Comparison of ENCODE assay signal across 8 cellular contexts in genomic region chr19:36054119-36054732, GRCh38. TPM values are rescaled to one million over a fixed set of nuclear protein-coding genes. Genes with fewer than 3 reads are reported as not detected.
DNase-seq lines count a peak whose midpoint lies in the region; ATAC-seq and TF ChIP-seq lines count a peak whose summit lies in the region.

THAP8 (minus strand) TSS chr19:36054285; CDS start chr19:36054217, 68 bp downstream.

- H2AFZ ChIP-seq in GM23248 = peak within 1 kb of the TSS; percentile 94

- DNase-seq in EH (ENCODE audit: low read depth) = peak; percentile 100
- DNase-seq in GM23248 = peak; percentile 100
- DNase-seq in Kasumi-1 (lab: John Stamatoyannopoulos, UW) = peak; percentile 97 to 98
- DNase-seq in RKO (ENCODE audit: low spot score) = peak; percentile 99
- DNase-seq in fibroblast of mammary gland (ENCODE audit: low read depth) = peak; percentile 98
- DNase-seq in naive thymus-derived CD8-positive, alpha-beta T cell = peak; percentile 97 to 100 (median 100)
- peak; percentile 98 to 100 (median 99) for DNase-seq in stimulated activated naive CD4-positive, alpha-beta T cell (lab: John Stamatoyannopoulos, UW)

- H3K9me3 ChIP-seq in GM23248 (ENCODE audit: low read depth) = no peaks in the 10 kb centered on the region

- H3K4me2 ChIP-seq in GM23248 (ENCODE audit: unreplicated experiment) = peak within 1 kb of the TSS; percentile 91

- H3K9me2 ChIP-seq in GM23248 (ENCODE audit: insufficient read depth) = no peaks in the 10 kb centered on the region

- peak within 1 kb of the TSS; percentile 83 for H3K9ac ChIP-seq in GM23248

- POLR2A ChIA-PET in naive thymus-derived CD8-positive, alpha-beta T cell (lab: Charles Lee) = interaction anchor here (0.5 to 2.5 kb wide), 12 partner anchors 19 to 1951 kb away, joined by 3 to 22 read pairs (median 4); partner anchors contain the start of genes ALKBH6, CAPNS1, POLR2I and SDHAF1

- in situ Hi-C loops in GM23248 (cut with MboI) = no loop called here

- WGBS in GM23248 (ENCODE audit: low coverage in 1 of 2, low lambda C conversion rate in 2 of 2, missing lambda C conversion rate in 2 of 2), 2 experiments = 1 to 2% methylated on average over 44 to 56 of the region's 56 CpGs

- H3F3A ChIP-seq in GM23248 (ENCODE audit: insufficient read depth) = peaks cover 14% of the 10 kb centered on the region

- peaks cover 6% of the 10 kb centered on the region for H3K36me3 Mint-ChIP-seq in activated T-helper 17 cell treated with anti-CD3 and anti-CD28 coated beads, Interleukin-2, amount 50 U/mL, for 72 hours (ENCODE audit: low read depth)
- no peaks in the 10 kb centered on the region for H3K36me3 Mint-ChIP-seq in naive thymus-derived CD8-positive, alpha-beta T cell

- ATAC-seq in activated T-helper 17 cell treated with anti-CD3 and anti-CD28 coated beads, Interleukin-2, amount 50 U/mL, for 72 hours (replicated peaks) = peak; percentile 91
- ATAC-seq in naive thymus-derived CD8-positive, alpha-beta T cell = peak; percentile 83 to 85

- no peaks in the 10 kb centered on the region for H3K27me3 ChIP-seq in GM23248 (replicated peaks; ENCODE audit: insufficient read depth)

- peak within 1 kb of the TSS; percentile 84 for H3K27ac Mint-ChIP-seq in activated T-helper 17 cell treated with anti-CD3 and anti-CD28 coated beads, Interleukin-2, amount 50 U/mL, for 72 hours
- peak within 1 kb of the TSS; percentile 92 to 99 (median 98) for H3K27ac Mint-ChIP-seq in naive thymus-derived CD8-positive, alpha-beta T cell

- no peaks in the 10 kb centered on the region for H4K20me1 ChIP-seq in GM23248 (ENCODE audit: insufficient read depth)

- no peaks in the 10 kb centered on the region for H3K27me3 Mint-ChIP-seq in activated T-helper 17 cell treated with anti-CD3 and anti-CD28 coated beads, Interleukin-2, amount 50 U/mL, for 72 hours
- no peaks in the 10 kb centered on the region for H3K27me3 Mint-ChIP-seq in naive thymus-derived CD8-positive, alpha-beta T cell

- peak within 1 kb of the TSS; percentile 86 for H3K4me3 ChIP-seq in GM23248
- peak within 1 kb of the TSS; percentile 81 for H3K4me3 ChIP-seq in fibroblast of mammary gland (ENCODE audit: control insufficient read depth, low read depth, low read length)

- H3K4me1 ChIP-seq in GM23248 (ENCODE audit: insufficient read depth) = peaks cover 5% of the 10 kb centered on the region

- H3K9me3 Mint-ChIP-seq in activated T-helper 17 cell treated with anti-CD3 and anti-CD28 coated beads, Interleukin-2, amount 50 U/mL, for 72 hours = no peaks in the 10 kb centered on the region
- H3K9me3 Mint-ChIP-seq in naive thymus-derived CD8-positive, alpha-beta T cell = no peaks in the 10 kb centered on the region

- peak within 1 kb of the TSS; percentile 91 for H3K4me3 Mint-ChIP-seq in activated T-helper 17 cell treated with anti-CD3 and anti-CD28 coated beads, Interleukin-2, amount 50 U/mL, for 72 hours
- H3K4me3 Mint-ChIP-seq in naive thymus-derived CD8-positive, alpha-beta T cell = peak within 1 kb of the TSS; percentile 95 to 100 (median 98)

- no peaks in the 10 kb centered on the region for H3K36me3 ChIP-seq in GM23248 (ENCODE audit: low read depth)

- TF ChIP-seq CTCF in fibroblast of mammary gland (conservative IDR thresholded peaks at IDR 0.05; ENCODE audit: control insufficient read depth, insufficient read depth, low read depth, low read length) = peak; percentile 39

- H3K4me1 Mint-ChIP-seq in activated T-helper 17 cell treated with anti-CD3 and anti-CD28 coated beads, Interleukin-2, amount 50 U/mL, for 72 hours = peaks cover 13% of the 10 kb centered on the region
- peaks cover 13 to 33% (median 28%) of the 10 kb centered on the region in 4 donors for H3K4me1 Mint-ChIP-seq in naive thymus-derived CD8-positive, alpha-beta T cell

- peaks cover 38% of the 10 kb centered on the region for H3K79me2 ChIP-seq in GM23248 (ENCODE audit: insufficient read depth)

- H3K27ac ChIP-seq in GM23248 = peak within 1 kb of the TSS; percentile 91

RNA-seq across cellular contexts. Expression of gene THAP8, which starts in this region (rescaled TPM):
- total RNA-seq in GM23248 (2014; rRNA removed; shearing (Covaris generic)) = 3.8 and 8.2 TPM in 2 replicates
- 11.8 and 12.8 TPM in 2 replicates for polyA plus RNA-seq in GM23248 (2016; fragmentation: Nextera tagmentation; extraction: Ambion mirVana)
- total RNA-seq in activated T-helper 17 cell treated with anti-CD3 and anti-CD28 coated beads, Interleukin-2, amount 50 U/mL, for 72 hours = 1 to 10 TPM; 2.3 to 7.9 TPM
- total RNA-seq in naive thymus-derived CD8-positive, alpha-beta T cell = 1 to 10 TPM; 3.6 to 4.6 TPM
- 1 to 10 TPM; 2.4 to 7.2 (median 5.3) TPM for polyA plus RNA-seq in naive thymus-derived CD8-positive, alpha-beta T cell

Comparison
In these comparisons a context has a peak if more than half of its experiments do, and no peak if none do; other contexts are left out.
1. Peak in every context shown above with its lines: DNase-seq, ATAC-seq, H3K4me3 ChIP-seq and H3K27ac ChIP-seq.